In the genomic region with DNA sequence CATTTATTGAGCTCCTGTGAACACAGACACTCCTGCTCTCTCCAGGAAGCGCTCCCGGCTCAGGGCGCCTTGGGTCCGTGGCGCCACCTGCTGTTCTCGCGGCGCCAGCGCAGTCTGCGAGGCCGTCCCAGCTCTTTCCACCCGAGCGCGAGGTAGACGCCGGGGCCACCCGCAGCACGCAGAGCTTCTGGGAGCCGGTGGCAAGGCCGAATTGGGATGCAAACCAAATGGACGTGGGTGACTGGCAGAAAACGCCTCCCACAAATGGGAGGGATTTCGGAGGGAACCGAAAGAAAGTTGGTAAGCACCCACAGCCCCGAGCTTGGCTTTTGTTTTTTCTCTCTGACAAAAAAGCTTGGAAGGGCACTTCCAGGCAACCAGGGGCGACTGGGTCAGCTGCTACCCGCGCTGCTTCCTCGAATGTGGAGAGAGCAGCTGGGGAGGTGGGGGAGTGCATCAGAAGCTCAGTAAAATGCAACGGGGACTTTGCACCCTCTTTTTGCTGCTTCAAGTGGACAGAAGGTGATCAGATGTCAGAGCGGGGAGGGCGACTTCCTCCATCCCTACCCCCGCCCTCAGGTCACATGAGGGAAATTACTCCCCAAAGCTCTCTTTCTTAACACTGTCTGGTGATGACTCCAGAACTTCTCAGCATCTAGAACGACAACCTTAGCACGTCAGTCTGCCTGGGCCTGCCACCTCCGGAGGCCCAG, we compare ENCODE assay signal across 1 cellular context.
A peak's percentile ranks its signal among the peaks of the same experiment; 100 is the strongest.
TF ChIP-seq lines count a peak whose summit lies in the region.

No MANE protein-coding gene starts in this region.

TF ChIP-seq in HepG2, 621 proteins besides CTCF, POLR2A, EP300 and RAD21 (continued from another document and continues in another):
- TF ChIP-seq, protein P1, sequence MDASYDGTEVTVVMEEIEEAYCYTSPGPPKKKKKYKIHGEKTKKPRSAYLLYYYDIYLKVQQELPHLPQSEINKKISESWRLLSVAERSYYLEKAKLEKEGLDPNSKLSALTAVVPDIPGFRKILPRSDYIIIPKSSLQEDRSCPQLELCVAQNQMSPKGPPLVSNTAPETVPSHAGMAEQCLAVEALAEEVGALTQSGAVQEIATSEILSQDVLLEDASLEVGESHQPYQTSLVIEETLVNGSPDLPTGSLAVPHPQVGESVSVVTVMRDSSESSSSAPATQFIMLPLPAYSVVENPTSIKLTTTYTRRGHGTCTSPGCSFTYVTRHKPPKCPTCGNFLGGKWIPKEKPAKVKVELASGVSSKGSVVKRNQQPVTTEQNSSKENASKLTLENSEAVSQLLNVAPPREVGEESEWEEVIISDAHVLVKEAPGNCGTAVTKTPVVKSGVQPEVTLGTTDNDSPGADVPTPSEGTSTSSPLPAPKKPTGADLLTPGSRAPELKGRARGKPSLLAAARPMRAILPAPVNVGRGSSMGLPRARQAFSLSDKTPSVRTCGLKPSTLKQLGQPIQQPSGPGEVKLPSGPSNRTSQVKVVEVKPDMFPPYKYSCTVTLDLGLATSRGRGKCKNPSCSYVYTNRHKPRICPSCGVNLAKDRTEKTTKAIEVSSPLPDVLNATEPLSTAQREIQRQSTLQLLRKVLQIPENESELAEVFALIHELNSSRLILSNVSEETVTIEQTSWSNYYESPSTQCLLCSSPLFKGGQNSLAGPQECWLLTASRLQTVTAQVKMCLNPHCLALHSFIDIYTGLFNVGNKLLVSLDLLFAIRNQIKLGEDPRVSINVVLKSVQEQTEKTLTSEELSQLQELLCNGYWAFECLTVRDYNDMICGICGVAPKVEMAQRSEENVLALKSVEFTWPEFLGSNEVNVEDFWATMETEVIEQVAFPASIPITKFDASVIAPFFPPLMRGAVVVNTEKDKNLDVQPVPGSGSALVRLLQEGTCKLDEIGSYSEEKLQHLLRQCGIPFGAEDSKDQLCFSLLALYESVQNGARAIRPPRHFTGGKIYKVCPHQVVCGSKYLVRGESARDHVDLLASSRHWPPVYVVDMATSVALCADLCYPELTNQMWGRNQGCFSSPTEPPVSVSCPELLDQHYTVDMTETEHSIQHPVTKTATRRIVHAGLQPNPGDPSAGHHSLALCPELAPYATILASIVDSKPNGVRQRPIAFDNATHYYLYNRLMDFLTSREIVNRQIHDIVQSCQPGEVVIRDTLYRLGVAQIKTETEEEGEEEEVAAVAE (CRISPR knock-in tag; IDR thresholded peaks at IDR 0.05; ENCODE audit: borderline replicate concordance), result peak; percentile 56; the same call in 1 of the 2 replicates
- TF ChIP-seq, protein P2, sequence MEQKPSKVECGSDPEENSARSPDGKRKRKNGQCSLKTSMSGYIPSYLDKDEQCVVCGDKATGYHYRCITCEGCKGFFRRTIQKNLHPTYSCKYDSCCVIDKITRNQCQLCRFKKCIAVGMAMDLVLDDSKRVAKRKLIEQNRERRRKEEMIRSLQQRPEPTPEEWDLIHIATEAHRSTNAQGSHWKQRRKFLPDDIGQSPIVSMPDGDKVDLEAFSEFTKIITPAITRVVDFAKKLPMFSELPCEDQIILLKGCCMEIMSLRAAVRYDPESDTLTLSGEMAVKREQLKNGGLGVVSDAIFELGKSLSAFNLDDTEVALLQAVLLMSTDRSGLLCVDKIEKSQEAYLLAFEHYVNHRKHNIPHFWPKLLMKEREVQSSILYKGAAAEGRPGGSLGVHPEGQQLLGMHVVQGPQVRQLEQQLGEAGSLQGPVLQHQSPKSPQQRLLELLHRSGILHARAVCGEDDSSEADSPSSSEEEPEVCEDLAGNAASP (CRISPR knock-in tag; IDR thresholded peaks at IDR 0.05; ENCODE audit: borderline replicate concordance), result peak; percentile 83
- TF ChIP-seq ZNF550 (CRISPR knock-in tag; IDR thresholded peaks at IDR 0.05; ENCODE audit: borderline replicate concordance), result no peak
- TF ChIP-seq ZNF709 (CRISPR knock-in tag; IDR thresholded peaks at IDR 0.05), result no peak
- no peak for TF ChIP-seq ZNF879 (CRISPR knock-in tag; IDR thresholded peaks at IDR 0.05)
- TF ChIP-seq, protein P3, sequence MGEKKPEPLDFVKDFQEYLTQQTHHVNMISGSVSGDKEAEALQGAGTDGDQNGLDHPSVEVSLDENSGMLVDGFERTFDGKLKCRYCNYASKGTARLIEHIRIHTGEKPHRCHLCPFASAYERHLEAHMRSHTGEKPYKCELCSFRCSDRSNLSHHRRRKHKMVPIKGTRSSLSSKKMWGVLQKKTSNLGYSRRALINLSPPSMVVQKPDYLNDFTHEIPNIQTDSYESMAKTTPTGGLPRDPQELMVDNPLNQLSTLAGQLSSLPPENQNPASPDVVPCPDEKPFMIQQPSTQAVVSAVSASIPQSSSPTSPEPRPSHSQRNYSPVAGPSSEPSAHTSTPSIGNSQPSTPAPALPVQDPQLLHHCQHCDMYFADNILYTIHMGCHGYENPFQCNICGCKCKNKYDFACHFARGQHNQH (CRISPR knock-in tag; IDR thresholded peaks at IDR 0.05), result peak; percentile 75
- 0 out of 2 replicates have a peak, but pooled peaks have one; percentile 49 for TF ChIP-seq ZNF616 (CRISPR knock-in tag; IDR thresholded peaks at IDR 0.05; ENCODE audit: low read depth)
- TF ChIP-seq ZNF589 (CRISPR knock-in tag; conservative IDR thresholded peaks at IDR 0.05), result peak; percentile 77; the same call in 1 of the 2 replicates
- TF ChIP-seq, protein P4, sequence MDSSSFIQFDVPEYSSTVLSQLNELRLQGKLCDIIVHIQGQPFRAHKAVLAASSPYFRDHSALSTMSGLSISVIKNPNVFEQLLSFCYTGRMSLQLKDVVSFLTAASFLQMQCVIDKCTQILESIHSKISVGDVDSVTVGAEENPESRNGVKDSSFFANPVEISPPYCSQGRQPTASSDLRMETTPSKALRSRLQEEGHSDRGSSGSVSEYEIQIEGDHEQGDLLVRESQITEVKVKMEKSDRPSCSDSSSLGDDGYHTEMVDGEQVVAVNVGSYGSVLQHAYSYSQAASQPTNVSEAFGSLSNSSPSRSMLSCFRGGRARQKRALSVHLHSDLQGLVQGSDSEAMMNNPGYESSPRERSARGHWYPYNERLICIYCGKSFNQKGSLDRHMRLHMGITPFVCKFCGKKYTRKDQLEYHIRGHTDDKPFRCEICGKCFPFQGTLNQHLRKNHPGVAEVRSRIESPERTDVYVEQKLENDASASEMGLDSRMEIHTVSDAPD (CRISPR knock-in tag; IDR thresholded peaks at IDR 0.05), result no peak
- TF ChIP-seq ZMYM4 (CRISPR knock-in tag; IDR thresholded peaks at IDR 0.05), result 0 out of 2 replicates have a peak, but pooled peaks have one; percentile 15
- TF ChIP-seq, protein P5, sequence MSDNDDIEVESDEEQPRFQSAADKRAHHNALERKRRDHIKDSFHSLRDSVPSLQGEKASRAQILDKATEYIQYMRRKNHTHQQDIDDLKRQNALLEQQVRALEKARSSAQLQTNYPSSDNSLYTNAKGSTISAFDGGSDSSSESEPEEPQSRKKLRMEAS (IDR thresholded peaks at IDR 0.05), result peak; percentile 74; the same call in 1 of the 2 replicates
- TF ChIP-seq, protein P6, sequence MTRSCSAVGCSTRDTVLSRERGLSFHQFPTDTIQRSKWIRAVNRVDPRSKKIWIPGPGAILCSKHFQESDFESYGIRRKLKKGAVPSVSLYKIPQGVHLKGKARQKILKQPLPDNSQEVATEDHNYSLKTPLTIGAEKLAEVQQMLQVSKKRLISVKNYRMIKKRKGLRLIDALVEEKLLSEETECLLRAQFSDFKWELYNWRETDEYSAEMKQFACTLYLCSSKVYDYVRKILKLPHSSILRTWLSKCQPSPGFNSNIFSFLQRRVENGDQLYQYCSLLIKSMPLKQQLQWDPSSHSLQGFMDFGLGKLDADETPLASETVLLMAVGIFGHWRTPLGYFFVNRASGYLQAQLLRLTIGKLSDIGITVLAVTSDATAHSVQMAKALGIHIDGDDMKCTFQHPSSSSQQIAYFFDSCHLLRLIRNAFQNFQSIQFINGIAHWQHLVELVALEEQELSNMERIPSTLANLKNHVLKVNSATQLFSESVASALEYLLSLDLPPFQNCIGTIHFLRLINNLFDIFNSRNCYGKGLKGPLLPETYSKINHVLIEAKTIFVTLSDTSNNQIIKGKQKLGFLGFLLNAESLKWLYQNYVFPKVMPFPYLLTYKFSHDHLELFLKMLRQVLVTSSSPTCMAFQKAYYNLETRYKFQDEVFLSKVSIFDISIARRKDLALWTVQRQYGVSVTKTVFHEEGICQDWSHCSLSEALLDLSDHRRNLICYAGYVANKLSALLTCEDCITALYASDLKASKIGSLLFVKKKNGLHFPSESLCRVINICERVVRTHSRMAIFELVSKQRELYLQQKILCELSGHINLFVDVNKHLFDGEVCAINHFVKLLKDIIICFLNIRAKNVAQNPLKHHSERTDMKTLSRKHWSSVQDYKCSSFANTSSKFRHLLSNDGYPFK (CRISPR knock-in tag; IDR thresholded peaks at IDR 0.05; ENCODE audit: borderline replicate concordance), result peak; percentile 71; the same call in 1 of the 2 replicates
- no peak for TF ChIP-seq RAD51 (IDR thresholded peaks at IDR 0.05; ENCODE audit: borderline replicate concordance)
- TF ChIP-seq ZNF501 (CRISPR knock-in tag; IDR thresholded peaks at IDR 0.05), result peak; percentile 98
- peak; percentile 93; the same call in 1 of the 2 replicates for TF ChIP-seq ZNF510 (CRISPR knock-in tag; IDR thresholded peaks at IDR 0.05; ENCODE audit: low read depth)
- TF ChIP-seq, protein P7, sequence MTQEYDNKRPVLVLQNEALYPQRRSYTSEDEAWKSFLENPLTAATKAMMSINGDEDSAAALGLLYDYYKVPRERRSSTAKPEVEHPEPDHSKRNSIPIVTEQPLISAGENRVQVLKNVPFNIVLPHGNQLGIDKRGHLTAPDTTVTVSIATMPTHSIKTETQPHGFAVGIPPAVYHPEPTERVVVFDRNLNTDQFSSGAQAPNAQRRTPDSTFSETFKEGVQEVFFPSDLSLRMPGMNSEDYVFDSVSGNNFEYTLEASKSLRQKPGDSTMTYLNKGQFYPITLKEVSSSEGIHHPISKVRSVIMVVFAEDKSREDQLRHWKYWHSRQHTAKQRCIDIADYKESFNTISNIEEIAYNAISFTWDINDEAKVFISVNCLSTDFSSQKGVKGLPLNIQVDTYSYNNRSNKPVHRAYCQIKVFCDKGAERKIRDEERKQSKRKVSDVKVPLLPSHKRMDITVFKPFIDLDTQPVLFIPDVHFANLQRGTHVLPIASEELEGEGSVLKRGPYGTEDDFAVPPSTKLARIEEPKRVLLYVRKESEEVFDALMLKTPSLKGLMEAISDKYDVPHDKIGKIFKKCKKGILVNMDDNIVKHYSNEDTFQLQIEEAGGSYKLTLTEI (CRISPR knock-in tag; conservative IDR thresholded peaks at IDR 0.05), result no peak
- no peak for TF ChIP-seq MAFG (CRISPR knock-in tag; IDR thresholded peaks at IDR 0.05)
- peak; percentile 54; the same call in 1 of the 2 replicates for TF ChIP-seq YEATS2 (CRISPR knock-in tag; IDR thresholded peaks at IDR 0.05; ENCODE audit: borderline replicate concordance)
- TF ChIP-seq ZNF296 (CRISPR knock-in tag; conservative IDR thresholded peaks at IDR 0.05), result no peak
- no peak for TF ChIP-seq MZF1 (CRISPR knock-in tag; IDR thresholded peaks at IDR 0.05; ENCODE audit: borderline replicate concordance)
- TF ChIP-seq IRX3 (CRISPR knock-in tag; IDR thresholded peaks at IDR 0.05; ENCODE audit: borderline replicate concordance, low read depth), result no peak
- TF ChIP-seq, protein P8, sequence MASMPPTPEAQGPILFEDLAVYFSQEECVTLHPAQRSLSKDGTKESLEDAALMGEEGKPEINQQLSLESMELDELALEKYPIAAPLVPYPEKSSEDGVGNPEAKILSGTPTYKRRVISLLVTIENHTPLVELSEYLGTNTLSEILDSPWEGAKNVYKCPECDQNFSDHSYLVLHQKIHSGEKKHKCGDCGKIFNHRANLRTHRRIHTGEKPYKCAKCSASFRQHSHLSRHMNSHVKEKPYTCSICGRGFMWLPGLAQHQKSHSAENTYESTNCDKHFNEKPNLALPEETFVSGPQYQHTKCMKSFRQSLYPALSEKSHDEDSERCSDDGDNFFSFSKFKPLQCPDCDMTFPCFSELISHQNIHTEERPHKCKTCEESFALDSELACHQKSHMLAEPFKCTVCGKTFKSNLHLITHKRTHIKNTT (CRISPR knock-in tag; IDR thresholded peaks at IDR 0.05), result no peak
- peak; percentile 83; the same call in 1 of the 2 replicates for TF ChIP-seq ZNF331 (CRISPR knock-in tag; IDR thresholded peaks at IDR 0.05)
- TF ChIP-seq ZNF605 (CRISPR knock-in tag; IDR thresholded peaks at IDR 0.05), result peak; percentile 78; the same call in 1 of the 2 replicates
- no peak for TF ChIP-seq TMF1 (CRISPR knock-in tag; IDR thresholded peaks at IDR 0.05; ENCODE audit: low read depth)
- no peak for TF ChIP-seq MTA3 (CRISPR knock-in tag; IDR thresholded peaks at IDR 0.05)
- no peak for TF ChIP-seq FLYWCH1 (CRISPR knock-in tag; IDR thresholded peaks at IDR 0.05)
- peak; percentile 66; the same call in 1 of the 2 replicates for TF ChIP-seq NRL (CRISPR knock-in tag; IDR thresholded peaks at IDR 0.05; ENCODE audit: borderline replicate concordance)
- TF ChIP-seq, protein P9, sequence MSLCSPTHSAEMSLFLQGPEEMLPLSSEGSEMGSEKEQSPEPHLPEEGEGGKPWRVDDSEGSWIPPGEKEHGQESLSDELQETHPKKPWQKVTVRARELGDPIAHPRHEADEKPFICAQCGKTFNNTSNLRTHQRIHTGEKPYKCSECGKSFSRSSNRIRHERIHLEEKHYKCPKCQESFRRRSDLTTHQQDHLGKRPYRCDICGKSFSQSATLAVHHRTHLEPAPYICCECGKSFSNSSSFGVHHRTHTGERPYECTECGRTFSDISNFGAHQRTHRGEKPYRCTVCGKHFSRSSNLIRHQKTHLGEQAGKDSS (CRISPR knock-in tag; IDR thresholded peaks at IDR 0.05; ENCODE audit: borderline replicate concordance, low read depth), result peak; percentile 93; the same call in 1 of the 2 replicates
- no peak for TF ChIP-seq FOXM1 (CRISPR knock-in tag; IDR thresholded peaks at IDR 0.05)
- TF ChIP-seq ZNF749 (CRISPR knock-in tag; IDR thresholded peaks at IDR 0.05; ENCODE audit: borderline replicate concordance), result no peak
- no peak for TF ChIP-seq ZBTB1 (CRISPR knock-in tag; IDR thresholded peaks at IDR 0.05; ENCODE audit: borderline replicate concordance)
- TF ChIP-seq ZNF839 (CRISPR knock-in tag; IDR thresholded peaks at IDR 0.05; ENCODE audit: borderline replicate concordance), result no peak
- peak; percentile 53; the same call in 1 of the 2 replicates for TF ChIP-seq ETV6 (CRISPR knock-in tag; conservative IDR thresholded peaks at IDR 0.05)
- no peak for TF ChIP-seq NFIB (CRISPR knock-in tag; IDR thresholded peaks at IDR 0.05; ENCODE audit: borderline replicate concordance)
- peak; percentile 83 for TF ChIP-seq HNF4A (CRISPR knock-in tag; IDR thresholded peaks at IDR 0.05)
- peak; percentile 80 for TF ChIP-seq SIX4 (CRISPR knock-in tag; IDR thresholded peaks at IDR 0.05)
- peak; percentile 65; the same call in 1 of the 2 replicates for TF ChIP-seq ZNF430 (CRISPR knock-in tag; IDR thresholded peaks at IDR 0.05)
- TF ChIP-seq TBX2 (CRISPR knock-in tag; IDR thresholded peaks at IDR 0.05; ENCODE audit: borderline replicate concordance), result peak; percentile 54; the same call in 1 of the 2 replicates
- TF ChIP-seq ZNF44 (CRISPR knock-in tag; IDR thresholded peaks at IDR 0.05), result no peak
- TF ChIP-seq, protein P10, sequence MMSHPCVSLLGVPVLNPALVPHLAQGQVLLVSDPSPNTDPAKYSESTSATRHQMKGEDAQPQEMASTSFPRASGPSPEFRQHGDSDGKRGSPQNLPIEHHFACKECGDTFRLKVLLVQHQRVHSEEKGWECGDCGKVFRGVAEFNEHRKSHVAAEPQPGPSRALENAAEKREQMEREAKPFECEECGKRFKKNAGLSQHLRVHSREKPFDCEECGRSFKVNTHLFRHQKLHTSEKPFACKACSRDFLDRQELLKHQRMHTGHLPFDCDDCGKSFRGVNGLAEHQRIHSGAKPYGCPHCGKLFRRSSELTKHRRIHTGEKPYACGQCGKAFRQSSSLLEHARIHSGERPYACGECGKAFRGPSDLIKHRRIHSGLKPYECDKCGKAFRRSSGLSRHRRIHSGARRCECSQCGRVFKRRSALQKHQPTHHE (CRISPR knock-in tag; IDR thresholded peaks at IDR 0.05; ENCODE audit: borderline replicate concordance), result no peak
- TF ChIP-seq ZNF773 (CRISPR knock-in tag; IDR thresholded peaks at IDR 0.05; ENCODE audit: borderline replicate concordance), result no peak
